In the genomic region with DNA sequence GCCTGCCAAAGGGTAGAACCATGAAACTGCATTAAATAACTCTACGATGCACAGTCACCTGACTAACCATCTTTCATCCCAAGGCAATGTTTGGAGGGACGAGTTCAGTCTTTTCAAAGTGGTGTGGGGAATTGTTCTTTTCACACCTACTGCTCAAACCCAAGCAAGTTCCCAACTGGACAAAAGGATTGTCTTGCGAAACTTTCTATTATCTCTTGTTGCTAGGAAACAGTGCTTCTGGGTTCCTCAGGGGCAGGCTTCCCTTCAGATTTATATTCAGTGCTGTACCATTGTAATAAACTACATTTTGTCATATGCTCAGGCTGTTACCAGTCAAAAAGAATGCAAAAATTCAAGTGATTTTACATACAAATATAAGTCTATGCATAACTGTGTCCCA, we compare ENCODE assay signal across 32 cellular contexts.
DNase-seq lines count a peak whose midpoint lies in the region; ATAC-seq, FAIRE-seq and TF ChIP-seq lines count a peak whose summit lies in the region.
"Had no signal": no experiment of that assay in that cellular context is flagged by ENCODE, and none has a peak within 500 bp of the region (broad histone marks: within the 10 kb centered on the region; RNA-seq: fewer than 3 reads in every experiment).

No MANE protein-coding gene starts in this region.

- no peak overlapping the region for H2AFZ ChIP-seq in astrocyte (ENCODE audit: low read depth, low read length)
- H2AFZ ChIP-seq: PC-9 had no signal

- DNase-seq in A673 (ENCODE audit: low spot score): peak; percentile 15
- DNase-seq in NB4 (ENCODE audit: low read depth): peak; percentile 9
- no peak for DNase-seq in astrocyte (ENCODE audit: low read depth)
- peak; percentile 49 for DNase-seq in mesendoderm
- DNase-seq in nephron progenitor cell: no peak
- no peak for DNase-seq in activated effector memory CD4-positive, alpha-beta T cell treated with Interleukin-2 at 50 U/mL for 16 hours
- no peak for DNase-seq in left lobe of liver (ENCODE audit: low spot score)
- no peak for DNase-seq in NCI-H1694 treated with DMSO at 0.1 percent for 48 hours (lab: John Stamatoyannopoulos, UW)
- DNase-seq: activated CD4-positive, alpha-beta T cell treated with anti-CD3 and anti-CD28 coated beads, Interleukin-2, amount 10 ng/mL, durations not matched to agents 7 days and 5 days; activated CD8-positive, alpha-beta memory T cell treated with anti-CD3 and anti-CD28 coated beads, Interleukin-2, amount 10 ng/mL, durations not matched to agents 7 days and 5 days; activated naive CD4-positive, alpha-beta T cell treated with anti-CD3 and anti-CD28 coated beads, Interleukin-2, amount 10 ng/mL, durations not matched to agents 7 days and 5 days; amniotic stem cell; CD8-positive, alpha-beta T cell; colonic mucosa; DMS 273 treated with DMSO at 0.1 percent for 48 hours; effector memory CD4-positive, alpha-beta T cell; foreskin fibroblast; HCEC 1CT; left lung; naive thymus-derived CD4-positive, alpha-beta T cell; NCI-H1105; NCI-H2029 treated with DMSO at 0.1 percent for 48 hours; ovary; PC-9 had no signal

- TF ChIP-seq POLR2A in NB4 (IDR thresholded peaks at IDR 0.05; ENCODE audit: extremely low read depth, insufficient read length): no peak

- intact Hi-C loops in A673 (cut with micrococcal nuclease; ENCODE audit: unreplicated experiment): no loop called here

- H3K36me3 ChIP-seq in A673 (ENCODE audit: insufficient read depth, low read length, poor library complexity, severe bottlenecking): no peaks in the 10 kb centered on the region
- H3K36me3 ChIP-seq in astrocyte (ENCODE audit: insufficient read depth, low read length): no peaks in the 10 kb centered on the region
- H3K36me3 ChIP-seq in mesendoderm (ENCODE audit: control insufficient read depth, insufficient read depth, low read length): no peaks in the 10 kb centered on the region
- H3K36me3 ChIP-seq: colonic mucosa, left lung, ovary, tibial nerve had no signal

- H3K9me3 Mint-ChIP-seq in astrocyte (ENCODE audit: unreplicated experiment): no peaks in the 10 kb centered on the region
- H3K9me3 Mint-ChIP-seq in nephron progenitor cell: peaks cover under 1% of the 10 kb centered on the region
- H3K9me3 Mint-ChIP-seq: activated CD4-positive, alpha-beta T cell treated with anti-CD3 and anti-CD28 coated beads, Interleukin-2, amount 10 ng/mL, durations not matched to agents 7 days and 5 days; activated naive CD4-positive, alpha-beta T cell treated with anti-CD3 and anti-CD28 coated beads, Interleukin-2, amount 10 ng/mL, durations not matched to agents 7 days and 5 days; CD8-positive, alpha-beta T cell had no signal

- H4K20me1 ChIP-seq in astrocyte (ENCODE audit: insufficient read depth, low read length): no peaks in the 10 kb centered on the region

- H3K4me3 ChIP-seq in A673 (ENCODE audit: low read depth, low read length, poor library complexity, severe bottlenecking): no peak overlapping the region
- no peak overlapping the region for H3K4me3 ChIP-seq in NB4 (ENCODE audit: low read depth, low read length)
- H3K4me3 ChIP-seq in astrocyte (ENCODE audit: insufficient read depth, low read depth, low read length): no peak overlapping the region
- no peak overlapping the region for H3K4me3 ChIP-seq in mesendoderm (ENCODE audit: low read length)
- H3K4me3 ChIP-seq: A549, colonic mucosa, left lung, ovary, PC-9, tibial nerve had no signal

- no peak overlapping the region for H3K23ac ChIP-seq in mesendoderm (ENCODE audit: low read length)

- POLR2A ChIA-PET in A673 (lab: Charles Lee; ENCODE audit: low non-redundant PET): no interaction called here

- H4K8ac ChIP-seq in mesendoderm (ENCODE audit: low read depth, low read length): no peak overlapping the region

- no peak overlapping the region for H3K4me3 Mint-ChIP-seq in astrocyte (ENCODE audit: unreplicated experiment)
- no peak overlapping the region for H3K4me3 Mint-ChIP-seq in nephron progenitor cell
- H3K4me3 Mint-ChIP-seq: activated CD4-positive, alpha-beta T cell treated with anti-CD3 and anti-CD28 coated beads, Interleukin-2, amount 10 ng/mL, durations not matched to agents 7 days and 5 days; activated CD8-positive, alpha-beta memory T cell treated with anti-CD3 and anti-CD28 coated beads, Interleukin-2, amount 10 ng/mL, durations not matched to agents 7 days and 5 days; activated naive CD4-positive, alpha-beta T cell treated with anti-CD3 and anti-CD28 coated beads, Interleukin-2, amount 10 ng/mL, durations not matched to agents 7 days and 5 days; B cell; CD8-positive, alpha-beta T cell; naive thymus-derived CD4-positive, alpha-beta T cell had no signal

- H2BK15ac ChIP-seq in mesendoderm (replicated peaks; ENCODE audit: low read depth): no peak overlapping the region

- no peak for FAIRE-seq in astrocyte (lab: Jason Lieb, UNC)
- FAIRE-seq: A549, bronchial epithelial cell, G401.6, GM19239 had no signal

- H3K4ac ChIP-seq in mesendoderm (ENCODE audit: low read depth, low read length): no peak overlapping the region

- no TSS peak for BruUV-seq in A673 (replicated peaks; lab: Mats Ljungman, UMichigan)

- H3K27ac ChIP-seq in A673 (ENCODE audit: low read depth, low read length, poor library complexity, severe bottlenecking) (no peak overlapping the region), astrocyte (ENCODE audit: low read depth, low read length) (no peak overlapping the region), mesendoderm (ENCODE audit: low read depth, low read length) (no peak overlapping the region)
- H3K27ac ChIP-seq: A549, colonic mucosa, left lung, ovary, PC-9 had no signal

- H3K4me2 ChIP-seq in astrocyte (ENCODE audit: low read length) (no peak overlapping the region), mesendoderm (ENCODE audit: low read length) (no peak overlapping the region)
- H3K4me2 ChIP-seq: A549, PC-9 had no signal

- CTCF ChIA-PET in A673 (lab: Charles Lee): no interaction called here

- H3K9ac ChIP-seq in astrocyte (ENCODE audit: low read length) (no peak overlapping the region), mesendoderm (ENCODE audit: low read length) (no peak overlapping the region)

- H2BK5ac ChIP-seq in mesendoderm (ENCODE audit: low read length): no peak overlapping the region

- H3K4me1 Mint-ChIP-seq in astrocyte (ENCODE audit: low read depth, unreplicated experiment) (peaks cover 13% of the 10 kb centered on the region), nephron progenitor cell (peaks cover 20% of the 10 kb centered on the region)
- H3K4me1 Mint-ChIP-seq: activated CD4-positive, alpha-beta T cell treated with anti-CD3 and anti-CD28 coated beads, Interleukin-2, amount 10 ng/mL, durations not matched to agents 7 days and 5 days; activated CD8-positive, alpha-beta memory T cell treated with anti-CD3 and anti-CD28 coated beads, Interleukin-2, amount 10 ng/mL, durations not matched to agents 7 days and 5 days; activated naive CD4-positive, alpha-beta T cell treated with anti-CD3 and anti-CD28 coated beads, Interleukin-2, amount 10 ng/mL, durations not matched to agents 7 days and 5 days; B cell; naive thymus-derived CD4-positive, alpha-beta T cell had no signal

- no peak for ATAC-seq in left lobe of liver
- ATAC-seq: A549; activated CD8-positive, alpha-beta memory T cell treated with anti-CD3 and anti-CD28 coated beads, Interleukin-2, amount 10 ng/mL, durations not matched to agents 7 days and 5 days; CD8-positive, alpha-beta T cell; left lung; naive thymus-derived CD4-positive, alpha-beta T cell; Right ventricle myocardium inferior; SK-N-SH treated with all-trans-retinoic acid at 6 μM for 48 hours had no signal

- H3K9me3 ChIP-seq in A673 (ENCODE audit: low read depth, low read length, poor library complexity, severe bottlenecking): no peaks in the 10 kb centered on the region
- H3K9me3 ChIP-seq in astrocyte (ENCODE audit: insufficient read depth, low read depth, low read length): no peaks in the 10 kb centered on the region
- H3K9me3 ChIP-seq: A549, colonic mucosa, left lung, ovary, tibial nerve had no signal

- no peak overlapping the region for H2BK120ac ChIP-seq in mesendoderm (ENCODE audit: low read depth, low read length)

- WGBS in mesendoderm (ENCODE audit: extremely low coverage, insufficient coverage, low lambda C conversion rate): no CpG with 5 or more reads among the region's 3 CpGs

- H3K36me3 Mint-ChIP-seq in astrocyte (ENCODE audit: low read depth, unreplicated experiment): no peaks in the 10 kb centered on the region
- no peaks in the 10 kb centered on the region for H3K36me3 Mint-ChIP-seq in nephron progenitor cell (ENCODE audit: low read depth)
- H3K36me3 Mint-ChIP-seq: activated CD8-positive, alpha-beta memory T cell treated with anti-CD3 and anti-CD28 coated beads, Interleukin-2, amount 10 ng/mL, durations not matched to agents 7 days and 5 days; activated naive CD4-positive, alpha-beta T cell treated with anti-CD3 and anti-CD28 coated beads, Interleukin-2, amount 10 ng/mL, durations not matched to agents 7 days and 5 days; CD8-positive, alpha-beta T cell; naive thymus-derived CD4-positive, alpha-beta T cell had no signal

- no peaks in the 10 kb centered on the region for H3K4me1 ChIP-seq in A673 (ENCODE audit: insufficient read depth, low read length, poor library complexity, severe bottlenecking)
- no peaks in the 10 kb centered on the region for H3K4me1 ChIP-seq in astrocyte (ENCODE audit: insufficient read depth, low read length)
- no peaks in the 10 kb centered on the region for H3K4me1 ChIP-seq in mesendoderm (ENCODE audit: control insufficient read depth, low read depth, low read length)
- H3K4me1 ChIP-seq: A549, colonic mucosa, left lung had no signal

- H3K27ac Mint-ChIP-seq in astrocyte (ENCODE audit: unreplicated experiment): peak overlapping the region; percentile 97
- H3K27ac Mint-ChIP-seq in nephron progenitor cell: no peak overlapping the region
- H3K27ac Mint-ChIP-seq: activated CD4-positive, alpha-beta T cell treated with anti-CD3 and anti-CD28 coated beads, Interleukin-2, amount 10 ng/mL, durations not matched to agents 7 days and 5 days; activated CD8-positive, alpha-beta memory T cell treated with anti-CD3 and anti-CD28 coated beads, Interleukin-2, amount 10 ng/mL, durations not matched to agents 7 days and 5 days; activated naive CD4-positive, alpha-beta T cell treated with anti-CD3 and anti-CD28 coated beads, Interleukin-2, amount 10 ng/mL, durations not matched to agents 7 days and 5 days; B cell; CD8-positive, alpha-beta T cell; naive thymus-derived CD4-positive, alpha-beta T cell had no signal

- H2AK5ac ChIP-seq in mesendoderm (ENCODE audit: low read length): no peak overlapping the region

- TF ChIP-seq CTCF in A673 (conservative IDR thresholded peaks at IDR 0.05; ENCODE audit: low read depth, low read length) (no peak), NB4 (IDR thresholded peaks at IDR 0.05; ENCODE audit: low read depth, low read length) (no peak), astrocyte (IDR thresholded peaks at IDR 0.05; ENCODE audit: insufficient read depth, low read depth, low read length) (no peak), nephron progenitor cell (IDR thresholded peaks at IDR 0.05) (no peak)

- H3K79me1 ChIP-seq in mesendoderm (ENCODE audit: low read length): no peaks in the 10 kb centered on the region

- H3K27me3 ChIP-seq in A673 (replicated peaks; ENCODE audit: insufficient read depth, low read depth, low read length, poor library complexity): peaks cover 20% of the 10 kb centered on the region
- H3K27me3 ChIP-seq in astrocyte (ENCODE audit: insufficient read depth, low read length): no peaks in the 10 kb centered on the region
- H3K27me3 ChIP-seq in mesendoderm (ENCODE audit: insufficient read depth, low read length, poor library complexity): no peaks in the 10 kb centered on the region
- H3K27me3 ChIP-seq: colonic mucosa, left lung, ovary, tibial nerve had no signal

- no peaks in the 10 kb centered on the region for H3K27me3 Mint-ChIP-seq in astrocyte (ENCODE audit: low read depth, unreplicated experiment)
- H3K27me3 Mint-ChIP-seq in nephron progenitor cell (ENCODE audit: low read depth, poor library complexity): no peaks in the 10 kb centered on the region
- H3K27me3 Mint-ChIP-seq: activated CD4-positive, alpha-beta T cell treated with anti-CD3 and anti-CD28 coated beads, Interleukin-2, amount 10 ng/mL, durations not matched to agents 7 days and 5 days; activated CD8-positive, alpha-beta memory T cell treated with anti-CD3 and anti-CD28 coated beads, Interleukin-2, amount 10 ng/mL, durations not matched to agents 7 days and 5 days; activated naive CD4-positive, alpha-beta T cell treated with anti-CD3 and anti-CD28 coated beads, Interleukin-2, amount 10 ng/mL, durations not matched to agents 7 days and 5 days; B cell had no signal

- H3K79me2 ChIP-seq in astrocyte (ENCODE audit: insufficient read depth, low read length) (no peaks in the 10 kb centered on the region), mesendoderm (ENCODE audit: control insufficient read depth, insufficient read depth, low read length) (no peaks in the 10 kb centered on the region)

- no peak overlapping the region for H3K56ac ChIP-seq in mesendoderm (ENCODE audit: low read length)

- H3K18ac ChIP-seq in mesendoderm (ENCODE audit: low read length): no peak overlapping the region

- no peak overlapping the region for H4K5ac ChIP-seq in mesendoderm (ENCODE audit: low read length)

Comparison
In these comparisons a context has a peak if more than half of its experiments do, and no peak if none do; other contexts are left out.
1. DNase-seq: peak in A673 (single experiment), NB4 (single experiment) and mesendoderm (single experiment); none in astrocyte (single experiment), nephron progenitor cell (single experiment), activated effector memory CD4-positive, alpha-beta T cell treated with Interleukin-2 at 50 U/mL for 16 hours (single experiment), left lobe of liver (single experiment) and NCI-H1694 treated with DMSO at 0.1 percent for 48 hours (single experiment).